15 cellular contexts compared by ENCODE assay signal in genomic region chr10:8927705-8928104, GRCh38.
DNase-seq lines count a peak whose midpoint lies in the region; TF ChIP-seq lines count a peak whose summit lies in the region.
"Had no signal": no experiment of that assay in that cellular context is flagged by ENCODE, and none has a peak within 500 bp of the region (broad histone marks: within the 10 kb centered on the region; RNA-seq: fewer than 3 reads in every experiment).

No MANE protein-coding gene starts in this region.

- peaks cover 0 to 4% of the 10 kb centered on the region in 2 donors for H3K9me3 ChIP-seq in breast epithelium
- H3K9me3 ChIP-seq in trophoblast cell (ENCODE audit: insufficient read depth, low read depth, low read length) = no peaks in the 10 kb centered on the region
- H3K9me3 ChIP-seq: A549, Caco-2, HAP-1 had no signal

- H2AK5ac ChIP-seq in trophoblast cell (ENCODE audit: low read length) = no peak overlapping the region

- H3K27ac ChIP-seq in breast epithelium = peak overlapping the region in 1 of 2 donors; percentile 12
- H3K27ac ChIP-seq in trophoblast cell (ENCODE audit: low read depth, low read length) = no peak overlapping the region
- H3K27ac ChIP-seq: 22Rv1, A549, C4-2B, GM23248 had no signal

- POLR2A ChIA-PET in MCF 10A (lab: Yijun Ruan, JAX) = interaction anchor here (0.8 to 3.7 kb wide), 12 partner anchors 14 to 384 kb away, joined by 3 to 30 read pairs (median 6); no protein-coding TSS in a partner anchor

- H3K23ac ChIP-seq in trophoblast cell (ENCODE audit: low read length) = no peak overlapping the region

- H3K9ac ChIP-seq in trophoblast cell (ENCODE audit: low read length) = no peak overlapping the region
- H3K9ac ChIP-seq: GM23248 had no signal

- H3K27me3 ChIP-seq in breast epithelium = no peaks in the 10 kb centered on the region
- H3K27me3 ChIP-seq in trophoblast cell (ENCODE audit: insufficient read depth, low read length) = no peaks in the 10 kb centered on the region

- in situ Hi-C loops in GM13977 (cut with MboI; ENCODE audit: low pct_unique_long_range_greater_than_20kb, low sequenced_read_pairs, unreplicated experiment) = no loop called here

- H4K8ac ChIP-seq in trophoblast cell (ENCODE audit: low read depth, low read length) = no peak overlapping the region

- H3K4me1 ChIP-seq in breast epithelium (no peaks in the 10 kb centered on the region), trophoblast cell (ENCODE audit: control insufficient read depth in 1 of 2, insufficient read depth in 2 of 2, low read length in 2 of 2) (no peaks in the 10 kb centered on the region)
- H3K4me1 ChIP-seq: A549, Caco-2, HAP-1 had no signal

- no peaks in the 10 kb centered on the region for H3K36me3 Mint-ChIP-seq in MCF 10A (ENCODE audit: insufficient read depth, unreplicated experiment)

- H2AFZ ChIP-seq in trophoblast cell (ENCODE audit: insufficient read depth, low read length, poor library complexity) = no peak overlapping the region
- H2AFZ ChIP-seq: GM23248 had no signal

- H3K9me3 Mint-ChIP-seq in MCF 10A (ENCODE audit: unreplicated experiment) = no peaks in the 10 kb centered on the region
- H3K9me3 Mint-ChIP-seq: CD4-positive, alpha-beta T cell had no signal

- no peak overlapping the region for H3K4me2 ChIP-seq in trophoblast cell (ENCODE audit: low read length)
- H3K4me2 ChIP-seq: A549 had no signal

- no peak overlapping the region for H2BK5ac ChIP-seq in trophoblast cell (ENCODE audit: low read depth, low read length, poor library complexity)

- peak; percentile 90 for DNase-seq in MCF 10A (ENCODE audit: unreplicated experiment)
- no peak for DNase-seq in breast epithelium (ENCODE audit: low spot score in 2 of 2)
- DNase-seq in epithelial cell of esophagus (ENCODE audit: low read depth) = peak; percentile 88
- peak; percentile 69 to 91 for DNase-seq in trophoblast cell
- DNase-seq in GM13977 (ENCODE audit: low spot score) = no peak
- no peak for DNase-seq in NCI-H2029 (lab: John Stamatoyannopoulos, UW)
- no peak for DNase-seq in cortex of kidney (lab: John Stamatoyannopoulos, UW)
- DNase-seq: AML-193; Caco-2; CD4-positive, alpha-beta T cell; GM23248 had no signal

- H3K4me3 Mint-ChIP-seq in MCF 10A (ENCODE audit: unreplicated experiment) = peak overlapping the region; percentile 24
- H3K4me3 Mint-ChIP-seq: CD4-positive, alpha-beta T cell had no signal

- CTCF ChIA-PET in MCF 10A (lab: Yijun Ruan, JAX) = interaction anchor here (0.5 to 1.7 kb wide), 7 partner anchors 14 to 283 kb away, joined by 3 to 6 read pairs (median 3); no protein-coding TSS in a partner anchor

- H3K4me1 Mint-ChIP-seq in MCF 10A (ENCODE audit: insufficient read depth, unreplicated experiment) = peaks cover 22% of the 10 kb centered on the region

- no peak overlapping the region for H3K18ac ChIP-seq in trophoblast cell (ENCODE audit: low read length)

- H3K4me3 ChIP-seq in breast epithelium (no peak overlapping the region), epithelial cell of esophagus (ENCODE audit: low read length) (no peak overlapping the region), trophoblast cell (ENCODE audit: low read depth, low read length) (no peak overlapping the region)
- H3K4me3 ChIP-seq: A549, GM23248, HAP-1 had no signal

- no TSS peak for BruUV-seq in MCF 10A (replicated peaks; lab: Mats Ljungman, UMichigan)

- TF ChIP-seq POLR2A in breast epithelium (IDR thresholded peaks at IDR 0.05) = no peak

- H3K36me3 ChIP-seq in breast epithelium (no peaks in the 10 kb centered on the region), trophoblast cell (ENCODE audit: control insufficient read depth in 1 of 2, insufficient read depth in 2 of 2, low read length in 2 of 2) (no peaks in the 10 kb centered on the region)
- H3K36me3 ChIP-seq: HAP-1 had no signal

- H3K27ac Mint-ChIP-seq in MCF 10A (ENCODE audit: low read depth, unreplicated experiment) = peak overlapping the region; percentile 60
- H3K27ac Mint-ChIP-seq: CD4-positive, alpha-beta T cell had no signal

- H3K4ac ChIP-seq in trophoblast cell (ENCODE audit: low read depth, low read length) = no peak overlapping the region

- H3K79me1 ChIP-seq in trophoblast cell (ENCODE audit: low read length) = no peaks in the 10 kb centered on the region

- no peak overlapping the region for H2BK12ac ChIP-seq in trophoblast cell (ENCODE audit: low read length)

- H3K27me3 Mint-ChIP-seq in MCF 10A (ENCODE audit: insufficient read depth, unreplicated experiment) = no peaks in the 10 kb centered on the region
- H3K27me3 Mint-ChIP-seq: CD4-positive, alpha-beta T cell had no signal

- no peak overlapping the region for H3K14ac ChIP-seq in trophoblast cell (ENCODE audit: low read length)

- intact Hi-C loops in MCF 10A (cut with micrococcal nuclease) = no loop called here
- intact Hi-C loops in breast epithelium (cut with DNase I; ENCODE audit: low total_unique reads) = no loop called here

- no peak overlapping the region for H2BK120ac ChIP-seq in trophoblast cell (ENCODE audit: insufficient read depth, low read length, poor library complexity)

- no peaks in the 10 kb centered on the region for H3K79me2 ChIP-seq in trophoblast cell (ENCODE audit: control insufficient read depth, insufficient read depth, low read length, poor library complexity)

- no peak overlapping the region for H4K12ac ChIP-seq in trophoblast cell (ENCODE audit: low read depth, low read length)

- no peak overlapping the region for H4K91ac ChIP-seq in trophoblast cell (ENCODE audit: low read depth, low read length)

- no CpG with 5 or more reads among the region's 4 CpGs for WGBS in trophoblast cell (ENCODE audit: extremely low coverage, insufficient coverage, insufficient read length)

- TF ChIP-seq CTCF in MCF 10A (IDR thresholded peaks at IDR 0.05; ENCODE audit: unreplicated experiment) (no peak), breast epithelium (IDR thresholded peaks at IDR 0.05) (no peak), epithelial cell of esophagus (IDR thresholded peaks at IDR 0.05; ENCODE audit: insufficient read depth, low read depth, low read length, missing control alignments) (no peak), GM13977 (IDR thresholded peaks at IDR 0.05; ENCODE audit: extremely low read depth, insufficient read depth, missing control alignments) (no peak)

Comparison
In these comparisons a context has a peak if more than half of its experiments do, and no peak if none do; other contexts are left out.
1. DNase-seq: peak in MCF 10A (single experiment), epithelial cell of esophagus (single experiment) and trophoblast cell (2 of 2); none in breast epithelium (0 of 2), GM13977 (single experiment), NCI-H2029 (single experiment) and cortex of kidney (single experiment).